1 cellular context compared by ENCODE assay signal in genomic region chr14:95327558-95328374, GRCh38.
TF ChIP-seq lines count a peak whose summit lies in the region.

No MANE protein-coding gene starts in this region.

TF ChIP-seq in GM12878, 131 proteins besides CTCF, POLR2A, EP300 and RAD21 (continued from another document):
- no peak for TF ChIP-seq CUX1 (IDR thresholded peaks at IDR 0.05; ENCODE audit: insufficient replicate concordance, low read depth, low read length)
- peak; percentile 86; the same call in 1 of the 2 replicates for TF ChIP-seq CBX5 (IDR thresholded peaks at IDR 0.05; ENCODE audit: low read depth)
- peak; percentile 88; the same call in 1 of the 2 replicates for TF ChIP-seq KDM1A (IDR thresholded peaks at IDR 0.05; ENCODE audit: borderline replicate concordance)
- peak; percentile 64 for TF ChIP-seq RAD51 (IDR thresholded peaks at IDR 0.05)
- TF ChIP-seq SUPT20H (IDR thresholded peaks at IDR 0.05; ENCODE audit: borderline replicate concordance, control insufficient read depth, low read depth, low read length), result no peak
- TF ChIP-seq POLR2AphosphoS2 (IDR thresholded peaks at IDR 0.05; ENCODE audit: low read depth, low read length), result no peak
- TF ChIP-seq MLLT1 (IDR thresholded peaks at IDR 0.05), result peak; percentile 94
- peak; percentile 76 for TF ChIP-seq JUNB (IDR thresholded peaks at IDR 0.05)
- TF ChIP-seq SMARCA5 (IDR thresholded peaks at IDR 0.05), result peak; percentile 91
- no peak for TF ChIP-seq ZNF274 (IDR thresholded peaks at IDR 0.05; ENCODE audit: insufficient read depth, insufficient read length)
- peak; percentile 93; the same call in 1 of the 2 replicates for TF ChIP-seq BACH1 (IDR thresholded peaks at IDR 0.05; ENCODE audit: borderline replicate concordance)
- TF ChIP-seq SIX5 (IDR thresholded peaks at IDR 0.05; ENCODE audit: low read depth, low read length, severe bottlenecking), result no peak
- TF ChIP-seq MEF2B (IDR thresholded peaks at IDR 0.05; ENCODE audit: partially characterized antibody, poor library complexity, severe bottlenecking), result peak; percentile 66
- TF ChIP-seq SMAD5 (IDR thresholded peaks at IDR 0.05; ENCODE audit: low read depth), result no peak
- peak; percentile 17; the same call in 1 of the 2 replicates for TF ChIP-seq TAF1 (IDR thresholded peaks at IDR 0.05; ENCODE audit: borderline replicate concordance, low read depth, low read length)
- no peak for TF ChIP-seq BRCA1 (IDR thresholded peaks at IDR 0.05; ENCODE audit: low read depth, low read length)
- no peak for TF ChIP-seq RBBP5 (conservative IDR thresholded peaks at IDR 0.05)
- no peak for TF ChIP-seq E2F4 (IDR thresholded peaks at IDR 0.05; ENCODE audit: low read depth, low read length)
- TF ChIP-seq GABPA (IDR thresholded peaks at IDR 0.05; ENCODE audit: low read depth), result no peak
- peak; percentile 86; the same call in 2 of the 3 replicates for TF ChIP-seq POU2F2 (IDR thresholded peaks at IDR 0.05; ENCODE audit: borderline replicate concordance, low read depth, low read length)
- TF ChIP-seq RELB (IDR thresholded peaks at IDR 0.05; ENCODE audit: low read depth), result peak; percentile 85
- TF ChIP-seq NFIC (IDR thresholded peaks at IDR 0.05; ENCODE audit: low read depth, low read length), result peak; percentile 92
- TF ChIP-seq HDGF (IDR thresholded peaks at IDR 0.05), result 0 out of 2 replicates have a peak, but pooled peaks have one; percentile 67
- TF ChIP-seq MTA2 (IDR thresholded peaks at IDR 0.05; ENCODE audit: low read depth), result peak; percentile 98
- TF ChIP-seq NBN (IDR thresholded peaks at IDR 0.05), result peak; percentile 97
- TF ChIP-seq, protein P1, sequence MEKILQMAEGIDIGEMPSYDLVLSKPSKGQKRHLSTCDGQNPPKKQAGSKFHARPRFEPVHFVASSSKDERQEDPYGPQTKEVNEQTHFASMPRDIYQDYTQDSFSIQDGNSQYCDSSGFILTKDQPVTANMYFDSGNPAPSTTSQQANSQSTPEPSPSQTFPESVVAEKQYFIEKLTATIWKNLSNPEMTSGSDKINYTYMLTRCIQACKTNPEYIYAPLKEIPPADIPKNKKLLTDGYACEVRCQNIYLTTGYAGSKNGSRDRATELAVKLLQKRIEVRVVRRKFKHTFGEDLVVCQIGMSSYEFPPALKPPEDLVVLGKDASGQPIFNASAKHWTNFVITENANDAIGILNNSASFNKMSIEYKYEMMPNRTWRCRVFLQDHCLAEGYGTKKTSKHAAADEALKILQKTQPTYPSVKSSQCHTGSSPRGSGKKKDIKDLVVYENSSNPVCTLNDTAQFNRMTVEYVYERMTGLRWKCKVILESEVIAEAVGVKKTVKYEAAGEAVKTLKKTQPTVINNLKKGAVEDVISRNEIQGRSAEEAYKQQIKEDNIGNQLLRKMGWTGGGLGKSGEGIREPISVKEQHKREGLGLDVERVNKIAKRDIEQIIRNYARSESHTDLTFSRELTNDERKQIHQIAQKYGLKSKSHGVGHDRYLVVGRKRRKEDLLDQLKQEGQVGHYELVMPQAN (conservative IDR thresholded peaks at IDR 0.05), result peak; percentile 86
- TF ChIP-seq CHD2 (IDR thresholded peaks at IDR 0.05; ENCODE audit: borderline replicate concordance, low read depth, low read length), result 0 out of 2 replicates have a peak, but pooled peaks have one; percentile 53
- peak; percentile 82; the same call in 1 of the 2 replicates for TF ChIP-seq TARDBP (IDR thresholded peaks at IDR 0.05; ENCODE audit: borderline replicate concordance)
- TF ChIP-seq ETV6 (conservative IDR thresholded peaks at IDR 0.05 in 1 of 2, IDR thresholded peaks at IDR 0.05 in 1 of 2; ENCODE audit: borderline replicate concordance in 1 of 2, low read depth in 1 of 2), result peak in 1 of 2 experiments; percentile 62; a peak in 1 of 4 replicates
- peak; percentile 95 for TF ChIP-seq PAX5 (IDR thresholded peaks at IDR 0.05; ENCODE audit: borderline replicate concordance, low read depth, low read length)
- TF ChIP-seq, protein P2, sequence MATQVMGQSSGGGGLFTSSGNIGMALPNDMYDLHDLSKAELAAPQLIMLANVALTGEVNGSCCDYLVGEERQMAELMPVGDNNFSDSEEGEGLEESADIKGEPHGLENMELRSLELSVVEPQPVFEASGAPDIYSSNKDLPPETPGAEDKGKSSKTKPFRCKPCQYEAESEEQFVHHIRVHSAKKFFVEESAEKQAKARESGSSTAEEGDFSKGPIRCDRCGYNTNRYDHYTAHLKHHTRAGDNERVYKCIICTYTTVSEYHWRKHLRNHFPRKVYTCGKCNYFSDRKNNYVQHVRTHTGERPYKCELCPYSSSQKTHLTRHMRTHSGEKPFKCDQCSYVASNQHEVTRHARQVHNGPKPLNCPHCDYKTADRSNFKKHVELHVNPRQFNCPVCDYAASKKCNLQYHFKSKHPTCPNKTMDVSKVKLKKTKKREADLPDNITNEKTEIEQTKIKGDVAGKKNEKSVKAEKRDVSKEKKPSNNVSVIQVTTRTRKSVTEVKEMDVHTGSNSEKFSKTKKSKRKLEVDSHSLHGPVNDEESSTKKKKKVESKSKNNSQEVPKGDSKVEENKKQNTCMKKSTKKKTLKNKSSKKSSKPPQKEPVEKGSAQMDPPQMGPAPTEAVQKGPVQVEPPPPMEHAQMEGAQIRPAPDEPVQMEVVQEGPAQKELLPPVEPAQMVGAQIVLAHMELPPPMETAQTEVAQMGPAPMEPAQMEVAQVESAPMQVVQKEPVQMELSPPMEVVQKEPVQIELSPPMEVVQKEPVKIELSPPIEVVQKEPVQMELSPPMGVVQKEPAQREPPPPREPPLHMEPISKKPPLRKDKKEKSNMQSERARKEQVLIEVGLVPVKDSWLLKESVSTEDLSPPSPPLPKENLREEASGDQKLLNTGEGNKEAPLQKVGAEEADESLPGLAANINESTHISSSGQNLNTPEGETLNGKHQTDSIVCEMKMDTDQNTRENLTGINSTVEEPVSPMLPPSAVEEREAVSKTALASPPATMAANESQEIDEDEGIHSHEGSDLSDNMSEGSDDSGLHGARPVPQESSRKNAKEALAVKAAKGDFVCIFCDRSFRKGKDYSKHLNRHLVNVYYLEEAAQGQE (IDR thresholded peaks at IDR 0.05; ENCODE audit: low read depth, low read length), result no peak
- TF ChIP-seq CHD4 (IDR thresholded peaks at IDR 0.05), result peak; percentile 96
- no peak for TF ChIP-seq USF2 (IDR thresholded peaks at IDR 0.05; ENCODE audit: borderline replicate concordance, low read depth, low read length)
TF ChIP-seq in GM12878: peak in this region for 61.
